ENCODE assay signal across 8 cellular contexts in genomic region chr2:230902180-230902899, GRCh38. TPM values are rescaled to one million over a fixed set of nuclear protein-coding genes. Genes with fewer than 3 reads are reported as not detected.
DNase-seq lines count a peak whose midpoint lies in the region; ATAC-seq and TF ChIP-seq lines count a peak whose summit lies in the region.

No MANE protein-coding gene starts in this region.

- H3K4me3 ChIP-seq in AG04449 (ENCODE audit: low read depth, low read length) (no peak overlapping the region), epithelial cell of esophagus (ENCODE audit: low read length) (no peak overlapping the region)

- CTCF ChIA-PET in AG04449 (lab: Yijun Ruan, JAX) = interaction anchor here (0.6 to 15.7 kb wide), 26 partner anchors 10 to 551 kb away, joined by 3 to 330 read pairs (median 4); partner anchors contain the start of genes PSMD1 and SPATA3

- peak; percentile 55 for ATAC-seq in HG02884 (IDR thresholded peaks at IDR 0.05; ENCODE audit: unreplicated experiment)
- peak; percentile 78 to 81 for ATAC-seq in natural killer cell treated with Interleukin-12 subunit alpha and Interleukin-12 subunit beta and Interleukin-15 and Interleukin-18, amount 100 ng/mL, for 72 hours
- ATAC-seq in HG03280 (IDR thresholded peaks at IDR 0.05; ENCODE audit: unreplicated experiment) = no peak

- POLR2A ChIA-PET in AG04449 (lab: Yijun Ruan, JAX) = no interaction called here

- no peak overlapping the region for H3K4me3 Mint-ChIP-seq in natural killer cell treated with Interleukin-12 subunit alpha and Interleukin-12 subunit beta and Interleukin-15 and Interleukin-18, amount 100 ng/mL, for 72 hours

- peak; percentile 10 for DNase-seq in AG04449 (ENCODE audit: low read depth, low spot score)
- DNase-seq in NCI-H226 = peak; percentile 29
- DNase-seq in activated CD4-positive, alpha-beta T cell treated with anti-CD3 and anti-CD28 coated beads, Interleukin-2, amount 50 U/mL, for 24 hours (ENCODE audit: low read depth in 1 of 2, low spot score in 1 of 2) = peak; percentile 41 to 61
- peak; percentile 72 for DNase-seq in epithelial cell of esophagus (ENCODE audit: low read depth)
- no peak for DNase-seq in natural killer cell treated with Interleukin-12 subunit alpha and Interleukin-12 subunit beta and Interleukin-15 and Interleukin-18, amount 100 ng/mL, for 72 hours (ENCODE audit: low spot score)

- H3K27me3 Mint-ChIP-seq in natural killer cell treated with Interleukin-12 subunit alpha and Interleukin-12 subunit beta and Interleukin-15 and Interleukin-18, amount 100 ng/mL, for 72 hours = peaks cover 48% of the 10 kb centered on the region in 2 donors

- H3K27ac Mint-ChIP-seq in natural killer cell treated with Interleukin-12 subunit alpha and Interleukin-12 subunit beta and Interleukin-15 and Interleukin-18, amount 100 ng/mL, for 72 hours = peak overlapping the region in 1 of 2 donors; percentile 11

- TF ChIP-seq CTCF in AG04449 (IDR thresholded peaks at IDR 0.05; ENCODE audit: insufficient read depth, low read length, missing control alignments) (peak; percentile 96), GM12873 (IDR thresholded peaks at IDR 0.05; ENCODE audit: insufficient read depth, low read depth, low read length, missing control alignments) (peak; percentile 96), epithelial cell of esophagus (IDR thresholded peaks at IDR 0.05; ENCODE audit: insufficient read depth, low read depth, low read length, missing control alignments) (peak; percentile 97)

- no peaks in the 10 kb centered on the region for H3K36me3 Mint-ChIP-seq in natural killer cell treated with Interleukin-12 subunit alpha and Interleukin-12 subunit beta and Interleukin-15 and Interleukin-18, amount 100 ng/mL, for 72 hours

- no peaks in the 10 kb centered on the region for H3K9me3 Mint-ChIP-seq in natural killer cell treated with Interleukin-12 subunit alpha and Interleukin-12 subunit beta and Interleukin-15 and Interleukin-18, amount 100 ng/mL, for 72 hours

- peaks cover 13 to 14% of the 10 kb centered on the region in 2 donors for H3K4me1 Mint-ChIP-seq in natural killer cell treated with Interleukin-12 subunit alpha and Interleukin-12 subunit beta and Interleukin-15 and Interleukin-18, amount 100 ng/mL, for 72 hours (ENCODE audit: low read depth in 2 of 2)

RNA-seq across cellular contexts. Expression of gene GPR55, which starts 22.7 kb away (rescaled TPM):
- 1 to 10 TPM in 1 of 2 donors, under 1 TPM in 1; 0.26 to 5.5 TPM for total RNA-seq in natural killer cell treated with Interleukin-12 subunit alpha and Interleukin-12 subunit beta and Interleukin-15 and Interleukin-18, amount 100 ng/mL, for 72 hours

RNA-seq across cellular contexts. Expression of gene ITM2C, which starts 37.6 kb away (rescaled TPM):
- 10 to 100 TPM in 1 of 2 donors, 1 to 10 TPM in 1; 2.7 to 21.7 TPM for total RNA-seq in natural killer cell treated with Interleukin-12 subunit alpha and Interleukin-12 subunit beta and Interleukin-15 and Interleukin-18, amount 100 ng/mL, for 72 hours
